ENCODE assay signal across 9 cellular contexts in genomic region chr11:116217006-116217405, GRCh38.
DNase-seq lines count a peak whose midpoint lies in the region; ATAC-seq and TF ChIP-seq lines count a peak whose summit lies in the region.
"Had no signal": no experiment of that assay in that cellular context is flagged by ENCODE, and none has a peak within 500 bp of the region (broad histone marks: within the 10 kb centered on the region; RNA-seq: fewer than 3 reads in every experiment).

No MANE protein-coding gene starts in this region.

- no peak for ATAC-seq in activated CD8-positive, alpha-beta T cell treated with anti-CD3 and anti-CD28 coated beads for 36 hours
- ATAC-seq in effector memory CD8-positive, alpha-beta T cell (replicated peaks): no peak
- ATAC-seq in GM21717 (IDR thresholded peaks at IDR 0.05; ENCODE audit: unreplicated experiment): no peak

- H3K27me3 Mint-ChIP-seq in activated CD8-positive, alpha-beta T cell treated with anti-CD3 and anti-CD28 coated beads for 36 hours: no peaks in the 10 kb centered on the region
- H3K27me3 Mint-ChIP-seq in effector memory CD8-positive, alpha-beta T cell: peaks cover 3 to 40% of the 10 kb centered on the region in 2 donors

- DNase-seq in NCI-H1105 treated with DMSO at 0.1 percent for 48 hours (lab: John Stamatoyannopoulos, UW): peak; percentile 49
- no peak for DNase-seq in NCI-H1105 (lab: John Stamatoyannopoulos, UW)
- peak; percentile 39 for DNase-seq in HT-29 (ENCODE audit: low spot score)
- peak; percentile 10 for DNase-seq in activated CD8-positive, alpha-beta T cell treated with anti-CD3 and anti-CD28 coated beads for 36 hours
- DNase-seq in inferior parietal cortex (ENCODE audit: extremely low spot score): peak; percentile 48
- DNase-seq in effector memory CD8-positive, alpha-beta T cell: no peak
- DNase-seq in ureter (ENCODE audit: low spot score): no peak

- peak; percentile 16 for TF ChIP-seq CTCF in activated CD8-positive, alpha-beta T cell treated with anti-CD3 and anti-CD28 coated beads for 36 hours (IDR thresholded peaks at IDR 0.05)

- no peak overlapping the region for H3K27ac Mint-ChIP-seq in activated CD8-positive, alpha-beta T cell treated with anti-CD3 and anti-CD28 coated beads for 36 hours
- H3K27ac Mint-ChIP-seq in effector memory CD8-positive, alpha-beta T cell: no peak overlapping the region

- H3K4me1 Mint-ChIP-seq in activated CD8-positive, alpha-beta T cell treated with anti-CD3 and anti-CD28 coated beads for 36 hours (ENCODE audit: low read depth): no peaks in the 10 kb centered on the region
- H3K4me1 Mint-ChIP-seq in effector memory CD8-positive, alpha-beta T cell (ENCODE audit: low read depth in 2 of 2): no peaks in the 10 kb centered on the region

- intact Hi-C loops in activated CD8-positive, alpha-beta T cell treated with anti-CD3 and anti-CD28 coated beads for 36 hours (cut with micrococcal nuclease): no loop called here

- CTCF ChIA-PET in activated CD8-positive, alpha-beta T cell treated with anti-CD3 and anti-CD28 coated beads for 36 hours (lab: Charles Lee): interaction anchor here (0.5 to 2.1 kb wide), 3 partner anchors 9 to 552 kb away, joined by 3 to 6 read pairs (median 6); no protein-coding TSS in a partner anchor

- POLR2A ChIA-PET in activated CD8-positive, alpha-beta T cell treated with anti-CD3 and anti-CD28 coated beads for 36 hours (lab: Charles Lee): no interaction called here

- no peak overlapping the region for H3K4me3 Mint-ChIP-seq in activated CD8-positive, alpha-beta T cell treated with anti-CD3 and anti-CD28 coated beads for 36 hours
- no peak overlapping the region for H3K4me3 Mint-ChIP-seq in effector memory CD8-positive, alpha-beta T cell
- H3K4me3 Mint-ChIP-seq: neural crest cell had no signal

- H3K36me3 Mint-ChIP-seq in activated CD8-positive, alpha-beta T cell treated with anti-CD3 and anti-CD28 coated beads for 36 hours (ENCODE audit: low read depth): no peaks in the 10 kb centered on the region
- H3K36me3 Mint-ChIP-seq in effector memory CD8-positive, alpha-beta T cell (ENCODE audit: insufficient read depth): no peaks in the 10 kb centered on the region

- H3K9me3 Mint-ChIP-seq in activated CD8-positive, alpha-beta T cell treated with anti-CD3 and anti-CD28 coated beads for 36 hours: no peaks in the 10 kb centered on the region
- H3K9me3 Mint-ChIP-seq in effector memory CD8-positive, alpha-beta T cell: no peaks in the 10 kb centered on the region

Comparison
In these comparisons a context has a peak if more than half of its experiments do, and no peak if none do; other contexts are left out.
1. DNase-seq: peak in NCI-H1105 treated with DMSO at 0.1 percent for 48 hours (single experiment), HT-29 (single experiment), activated CD8-positive, alpha-beta T cell treated with anti-CD3 and anti-CD28 coated beads for 36 hours (single experiment) and inferior parietal cortex (single experiment); none in NCI-H1105 (single experiment), effector memory CD8-positive, alpha-beta T cell (0 of 3) and ureter (single experiment).